ENCODE assay signal across 8 cellular contexts in the genomic region with DNA sequence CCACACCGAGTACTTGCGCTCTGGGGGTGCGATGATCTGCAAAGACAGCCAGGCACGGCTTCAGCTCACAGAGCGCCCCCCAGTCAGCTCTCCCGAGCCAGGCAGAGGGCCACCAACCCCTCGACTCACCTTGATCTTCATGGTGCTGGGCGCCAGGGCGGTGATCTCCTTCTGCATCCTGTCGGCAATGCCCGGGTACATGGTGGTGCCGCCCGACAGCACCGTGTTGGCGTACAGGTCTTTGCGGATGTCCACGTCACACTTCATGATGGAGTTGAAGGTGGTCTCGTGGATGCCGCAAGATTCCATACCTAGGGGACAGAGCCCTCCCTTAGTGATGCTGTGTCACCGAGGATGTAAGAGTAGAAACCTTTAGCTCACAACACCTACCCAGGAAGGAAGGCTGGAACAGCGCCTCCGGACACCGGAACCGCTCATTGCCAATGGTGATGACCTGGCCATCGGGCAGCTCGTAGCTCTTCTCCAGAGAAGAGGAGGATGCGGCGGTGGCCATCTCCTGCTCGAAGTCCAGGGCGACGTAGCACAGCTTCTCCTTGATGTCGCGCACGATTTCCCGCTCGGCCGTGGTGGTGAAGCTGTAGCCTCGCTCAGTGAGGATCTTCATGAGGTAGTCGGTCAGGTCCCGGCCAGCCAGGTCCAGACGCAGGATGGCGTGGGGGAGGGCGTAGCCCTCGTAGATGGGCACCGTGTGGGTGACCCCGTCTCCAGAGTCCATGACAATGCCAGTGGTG. TPM values are rescaled to one million over a fixed set of nuclear protein-coding genes. Genes with fewer than 3 reads are reported as not detected.
DNase-seq lines count a peak whose midpoint lies in the region; ATAC-seq and TF ChIP-seq lines count a peak whose summit lies in the region.

No MANE protein-coding gene starts in this region.

- H3K4me1 Mint-ChIP-seq in activated T-helper 1 cell treated with anti-CD3 and anti-CD28 coated beads, Interleukin-12 subunit alpha, Interleukin-12 subunit beta, Interleukin-2, Interleukin-4 antibody, amounts not matched to agents 30 ng/mL and 10 ng/mL and 1 ng/mL, durations not matched to agents 14 hours and 24 hours and 36 hours (ENCODE audit: low read depth) = peaks cover 28% of the 10 kb centered on the region

- peaks cover 0 to 40% (median 21%) of the 10 kb centered on the region in 12 donors for H3K4me1 ChIP-seq in heart left ventricle

- H3K27ac ChIP-seq in heart left ventricle = peak overlapping the region; percentile 96 to 100 (median 100)

- peaks cover 0 to 4% (median 0%) of the 10 kb centered on the region in 12 donors for H3K9me3 ChIP-seq in heart left ventricle

- 1 to 3% (median 2%) methylated on average over 24 to 46 of the region's 46 CpGs for WGBS in heart left ventricle, 4 donors

- H3K9me3 Mint-ChIP-seq in activated T-helper 1 cell treated with anti-CD3 and anti-CD28 coated beads, Interleukin-12 subunit alpha, Interleukin-12 subunit beta, Interleukin-2, Interleukin-4 antibody, amounts not matched to agents 30 ng/mL and 10 ng/mL and 1 ng/mL, durations not matched to agents 14 hours and 24 hours and 36 hours = no peaks in the 10 kb centered on the region

- H3K36me3 ChIP-seq in heart left ventricle = peaks cover 18 to 44% (median 37%) of the 10 kb centered on the region in 9 donors

- TF ChIP-seq CTCF in heart left ventricle (IDR thresholded peaks at IDR 0.05) (no peak), retinal pigment epithelial cell (conservative IDR thresholded peaks at IDR 0.05; ENCODE audit: low read depth, low read length) (no peak)

- no peak for TF ChIP-seq POLR2A in heart left ventricle (IDR thresholded peaks at IDR 0.05)

- intact Hi-C loops in Right ventricle myocardium inferior (cut with DNase I) = loop anchor here (5.0 kb wide), 1 partner anchor 91 kb away; no protein-coding TSS in a partner anchor
- intact Hi-C loops in Right ventricle myocardium superior (cut with DNase I) = no loop called here
- intact Hi-C loops in activated T-helper 1 cell treated with anti-CD3 and anti-CD28 coated beads, Interleukin-12 subunit alpha, Interleukin-12 subunit beta, Interleukin-2, Interleukin-4 antibody, amounts not matched to agents 30 ng/mL and 10 ng/mL and 1 ng/mL, durations not matched to agents 14 hours and 24 hours and 36 hours (cut with micrococcal nuclease) = loop anchor here (5.0 kb wide), 2 partner anchors 361 to 1714 kb away; a partner anchor contains a TSS
- intact Hi-C loops in heart left ventricle (cut with DNase I) = loop anchor here in 5 of 10 donors (2.0 to 10.0 kb wide), 7 partner anchors 41 to 354 kb away; a partner anchor contains a TSS

- no peak for ATAC-seq in Right ventricle myocardium inferior
- ATAC-seq in Right ventricle myocardium superior (ENCODE audit: poor library complexity) = no peak
- no peak for ATAC-seq in heart left ventricle
- no peak for ATAC-seq in GM18868 (IDR thresholded peaks at IDR 0.05; ENCODE audit: unreplicated experiment)
- no peak for ATAC-seq in GM21367 (IDR thresholded peaks at IDR 0.05; ENCODE audit: unreplicated experiment)

- DNase-seq in Right ventricle myocardium inferior (ENCODE audit: missing footprints) (peak; percentile 60), Right ventricle myocardium superior (no peak), heart left ventricle (peak in 2 of 5 donors; percentile 54 to 64), retinal pigment epithelial cell (ENCODE audit: low read depth) (no peak), NCI-H2029 (lab: John Stamatoyannopoulos, UW) (no peak)
- DNase-seq in activated T-helper 1 cell treated with anti-CD3 and anti-CD28 coated beads, Interleukin-12 subunit alpha, Interleukin-12 subunit beta, Interleukin-2, Interleukin-4 antibody, amounts not matched to agents 30 ng/mL and 10 ng/mL and 1 ng/mL, durations not matched to agents 14 hours and 24 hours and 36 hours (ENCODE audit: low spot score) = peak; percentile 30

- H3K27me3 ChIP-seq in heart left ventricle = no peaks in the 10 kb centered on the region

- H3K4me3 ChIP-seq in heart left ventricle (peak overlapping the region; percentile 81 to 99 (median 94)), retinal pigment epithelial cell (ENCODE audit: low read length) (peak overlapping the region; percentile 97)

- peak overlapping the region; percentile 100 for H3K4me3 Mint-ChIP-seq in activated T-helper 1 cell treated with anti-CD3 and anti-CD28 coated beads, Interleukin-12 subunit alpha, Interleukin-12 subunit beta, Interleukin-2, Interleukin-4 antibody, amounts not matched to agents 30 ng/mL and 10 ng/mL and 1 ng/mL, durations not matched to agents 14 hours and 24 hours and 36 hours

- no peaks in the 10 kb centered on the region for H3K27me3 Mint-ChIP-seq in activated T-helper 1 cell treated with anti-CD3 and anti-CD28 coated beads, Interleukin-12 subunit alpha, Interleukin-12 subunit beta, Interleukin-2, Interleukin-4 antibody, amounts not matched to agents 30 ng/mL and 10 ng/mL and 1 ng/mL, durations not matched to agents 14 hours and 24 hours and 36 hours (ENCODE audit: insufficient read depth)

- peak overlapping the region; percentile 94 for H3K27ac Mint-ChIP-seq in activated T-helper 1 cell treated with anti-CD3 and anti-CD28 coated beads, Interleukin-12 subunit alpha, Interleukin-12 subunit beta, Interleukin-2, Interleukin-4 antibody, amounts not matched to agents 30 ng/mL and 10 ng/mL and 1 ng/mL, durations not matched to agents 14 hours and 24 hours and 36 hours

- peaks cover 43% of the 10 kb centered on the region for H3K36me3 Mint-ChIP-seq in activated T-helper 1 cell treated with anti-CD3 and anti-CD28 coated beads, Interleukin-12 subunit alpha, Interleukin-12 subunit beta, Interleukin-2, Interleukin-4 antibody, amounts not matched to agents 30 ng/mL and 10 ng/mL and 1 ng/mL, durations not matched to agents 14 hours and 24 hours and 36 hours (ENCODE audit: low read depth)

RNA-seq across cellular contexts. Expression of a gene that starts 1.6 kb away (rescaled TPM):
- total RNA-seq in Right ventricle myocardium inferior = 468 TPM
- total RNA-seq in Right ventricle myocardium superior = 369 TPM
- 3,516 TPM in 2 replicates for total RNA-seq in activated T-helper 1 cell treated with anti-CD3 and anti-CD28 coated beads, Interleukin-12 subunit alpha, Interleukin-12 subunit beta, Interleukin-2, Interleukin-4 antibody, amounts not matched to agents 30 ng/mL and 10 ng/mL and 1 ng/mL, durations not matched to agents 14 hours and 24 hours and 36 hours
- 1,000 to 10,000 TPM in 2 of 9 donors, 100 to 1,000 TPM in 7; 335 to 1,653 (median 423) TPM for total RNA-seq in heart left ventricle
- polyA plus RNA-seq in heart left ventricle = 1,000 to 10,000 TPM in 1 of 2 donors, 100 to 1,000 TPM in 1; 149 to 1,468 TPM

RNA-seq across cellular contexts. Expression of a gene that starts 17.2 kb away (rescaled TPM):
- total RNA-seq in Right ventricle myocardium inferior (0.19 TPM), Right ventricle myocardium superior (0.19 TPM), heart left ventricle (under 1 TPM in 6 of 9 donors, not detected in 3; 0.22 to 0.72 (median 0.45) TPM)
- 0.52 and 0.64 TPM in 2 replicates for total RNA-seq in activated T-helper 1 cell treated with anti-CD3 and anti-CD28 coated beads, Interleukin-12 subunit alpha, Interleukin-12 subunit beta, Interleukin-2, Interleukin-4 antibody, amounts not matched to agents 30 ng/mL and 10 ng/mL and 1 ng/mL, durations not matched to agents 14 hours and 24 hours and 36 hours
- under 1 TPM; 0.28 to 0.42 TPM for polyA plus RNA-seq in heart left ventricle

RNA-seq across cellular contexts. Expression of a gene that starts 41.2 kb away (rescaled TPM):
- total RNA-seq in Right ventricle myocardium inferior (14.8 TPM), Right ventricle myocardium superior (13.0 TPM), heart left ventricle (10 to 100 TPM; 10.1 to 21.6 (median 13.5) TPM)
- 69.2 and 69.5 TPM in 2 replicates for total RNA-seq in activated T-helper 1 cell treated with anti-CD3 and anti-CD28 coated beads, Interleukin-12 subunit alpha, Interleukin-12 subunit beta, Interleukin-2, Interleukin-4 antibody, amounts not matched to agents 30 ng/mL and 10 ng/mL and 1 ng/mL, durations not matched to agents 14 hours and 24 hours and 36 hours
- polyA plus RNA-seq in heart left ventricle = 10 to 100 TPM; 17.0 to 18.7 TPM

Comparison
In these comparisons a context has a peak if more than half of its experiments do, and no peak if none do; other contexts are left out.
1. DNase-seq: peak in Right ventricle myocardium inferior (single experiment) and activated T-helper 1 cell treated with anti-CD3 and anti-CD28 coated beads, Interleukin-12 subunit alpha, Interleukin-12 subunit beta, Interleukin-2, Interleukin-4 antibody, amounts not matched to agents 30 ng/mL and 10 ng/mL and 1 ng/mL, durations not matched to agents 14 hours and 24 hours and 36 hours (single experiment); none in Right ventricle myocardium superior (single experiment), retinal pigment epithelial cell (single experiment) and NCI-H2029 (single experiment).